Comparison of ENCODE assay signal across 1 cellular context in the genomic region with DNA sequence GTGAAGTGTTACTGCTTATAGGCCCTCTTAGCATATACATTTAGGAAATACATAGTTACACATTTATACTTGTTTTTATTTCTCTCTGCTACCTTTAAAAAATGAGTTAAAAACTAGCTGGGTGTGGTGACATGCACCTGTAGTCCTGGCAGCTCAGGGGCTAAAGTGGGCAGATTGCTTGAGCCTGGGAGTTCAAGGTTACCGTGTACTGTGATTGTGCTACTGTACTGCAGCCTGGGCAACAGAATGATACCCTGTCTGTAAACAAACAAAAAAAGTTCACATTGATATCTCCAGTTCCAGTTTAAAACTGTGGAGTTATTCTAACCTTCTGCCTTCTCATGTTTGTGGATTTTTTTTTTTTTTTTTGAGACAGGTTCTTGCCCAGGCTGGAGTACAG.
TF ChIP-seq lines count a peak whose summit lies in the region.

No MANE protein-coding gene starts in this region.

TF ChIP-seq in HepG2, 621 proteins besides CTCF, POLR2A, EP300 and RAD21 (continued from another document):
- TF ChIP-seq, protein P1, sequence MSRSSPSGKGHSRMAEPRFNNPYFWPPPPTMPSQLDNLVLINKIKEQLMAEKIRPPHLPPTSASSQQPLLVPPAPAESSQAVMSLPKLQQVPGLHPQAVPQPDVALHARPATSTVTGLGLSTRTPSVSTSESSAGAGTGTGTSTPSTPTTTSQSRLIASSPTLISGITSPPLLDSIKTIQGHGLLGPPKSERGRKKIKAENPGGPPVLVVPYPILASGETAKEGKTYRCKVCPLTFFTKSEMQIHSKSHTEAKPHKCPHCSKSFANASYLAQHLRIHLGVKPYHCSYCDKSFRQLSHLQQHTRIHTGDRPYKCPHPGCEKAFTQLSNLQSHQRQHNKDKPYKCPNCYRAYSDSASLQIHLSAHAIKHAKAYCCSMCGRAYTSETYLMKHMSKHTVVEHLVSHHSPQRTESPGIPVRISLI (CRISPR knock-in tag; IDR thresholded peaks at IDR 0.05; ENCODE audit: borderline replicate concordance) = peak; percentile 42; the same call in 1 of the 2 replicates
- TF ChIP-seq MYC (CRISPR knock-in tag; IDR thresholded peaks at IDR 0.05; ENCODE audit: borderline replicate concordance) (no peak), BORCS8-MEF2B (CRISPR knock-in tag; IDR thresholded peaks at IDR 0.05) (no peak), MAFG (CRISPR knock-in tag; IDR thresholded peaks at IDR 0.05) (no peak), GATAD2A (CRISPR knock-in tag; IDR thresholded peaks at IDR 0.05) (peak; percentile 39; the same call in 1 of the 2 replicates), ZBTB10 (CRISPR knock-in tag; IDR thresholded peaks at IDR 0.05; ENCODE audit: borderline replicate concordance) (no peak)
